9 cellular contexts compared by ENCODE assay signal in the genomic region with DNA sequence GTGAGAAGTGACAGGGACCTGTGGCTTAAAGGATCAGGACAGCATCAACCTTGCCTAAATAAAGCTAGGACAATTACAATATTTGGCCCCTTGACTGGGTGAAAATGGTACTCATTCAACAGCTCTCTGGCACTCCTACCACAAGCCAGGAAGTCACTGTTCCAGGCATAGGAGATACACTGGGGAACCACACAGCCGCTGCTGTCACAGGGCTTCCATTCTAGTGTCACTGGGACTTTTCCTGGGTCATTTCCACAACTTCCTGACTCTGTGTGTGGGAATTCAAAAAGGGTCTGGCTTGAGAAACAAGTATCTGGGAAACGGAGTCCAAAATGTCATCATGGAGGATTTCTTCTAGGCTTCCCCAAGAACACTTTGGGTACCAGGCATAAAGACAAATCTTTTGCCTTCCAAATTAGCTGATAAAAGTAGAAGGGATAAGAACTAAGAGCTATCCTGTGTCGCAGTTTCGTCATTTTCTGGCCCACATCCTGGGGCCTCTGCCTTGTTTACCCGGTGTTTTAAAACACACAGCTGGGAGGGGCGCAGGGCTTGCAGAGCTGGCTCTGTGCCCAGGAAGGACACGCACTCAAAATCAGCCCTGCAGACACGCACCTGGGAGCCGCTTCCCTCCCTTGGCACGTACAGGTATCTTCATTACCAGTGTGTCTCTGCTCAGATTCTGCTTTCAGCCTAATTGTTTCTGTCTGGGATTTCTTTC. TPM values are rescaled to one million over a fixed set of nuclear protein-coding genes. Genes with fewer than 3 reads are reported as not detected.
A peak's percentile ranks its signal among the peaks of the same experiment; 100 is the strongest.
DNase-seq lines count a peak whose midpoint lies in the region; ATAC-seq and TF ChIP-seq lines count a peak whose summit lies in the region.
"Had no signal": no experiment of that assay in that cellular context is flagged by ENCODE, and none has a peak within 500 bp of the region (broad histone marks: within the 10 kb centered on the region; RNA-seq: fewer than 3 reads in every experiment).

No MANE protein-coding gene starts in this region.

- H3K27me3 ChIP-seq in hepatocyte (no peaks in the 10 kb centered on the region), spleen (replicated peaks in 1 of 7) (no peaks in the 10 kb centered on the region)

- TF ChIP-seq CTCF in hepatocyte (IDR thresholded peaks at IDR 0.05; ENCODE audit: poor library complexity): no peak
- no peak for TF ChIP-seq CTCF in spleen (IDR thresholded peaks at IDR 0.05 in 8 of 11, conservative IDR thresholded peaks at IDR 0.05 in 3 of 11)

- no peaks in the 10 kb centered on the region for H4K20me1 ChIP-seq in hepatocyte (ENCODE audit: insufficient read depth, poor library complexity, severe bottlenecking)

- DNase-seq in DMS153 treated with DMSO at 0.1 percent for 48 hours (lab: John Stamatoyannopoulos, UW; ENCODE audit: unreplicated experiment): peak; percentile 96
- peak; percentile 81 for DNase-seq in NCI-H2107 treated with DMSO at 0.1 percent for 48 hours (lab: John Stamatoyannopoulos, UW; ENCODE audit: unreplicated experiment)
- DNase-seq in activated CD8-positive, alpha-beta memory T cell treated with anti-CD3 and anti-CD28 coated beads, Interleukin-2, amount 50 U/mL, for 1 hour (ENCODE audit: extremely low read depth): peak; percentile 16
- peak; percentile 89 for DNase-seq in hepatocyte (ENCODE audit: low spot score)
- DNase-seq in stimulated activated naive CD8-positive, alpha-beta T cell treated with anti-CD3 and anti-CD28 coated beads, Interleukin-15, Interleukin-2, amounts not matched to agents 100 U/mL and 50 U/mL, for 24 hours: peak; percentile 27
- no peak for DNase-seq in posterior cingulate gyrus
- no peak for DNase-seq in retina
- no peak for DNase-seq in spleen

- peak overlapping the region; percentile 88 for H3K27ac ChIP-seq in hepatocyte
- H3K27ac ChIP-seq in spleen: peak overlapping the region in 4 of 8 donors; percentile 17 to 61 (median 40)

- peak overlapping the region; percentile 41 for H3K4me2 ChIP-seq in hepatocyte

- H3K4me1 ChIP-seq in hepatocyte (ENCODE audit: insufficient read depth): peaks cover 12% of the 10 kb centered on the region
- H3K4me1 ChIP-seq in spleen: peaks cover 0 to 13% (median 3%) of the 10 kb centered on the region in 6 donors

- H3K9me3 ChIP-seq in hepatocyte (ENCODE audit: low read depth): no peaks in the 10 kb centered on the region
- H3K9me3 ChIP-seq in spleen: no peaks in the 10 kb centered on the region

- no peak overlapping the region for H2AFZ ChIP-seq in hepatocyte

- no peaks in the 10 kb centered on the region for H3K9me2 ChIP-seq in hepatocyte (replicated peaks; ENCODE audit: insufficient read depth)

- no peaks in the 10 kb centered on the region for H3K79me2 ChIP-seq in hepatocyte

- intact Hi-C loops in posterior cingulate gyrus (cut with DNase I) (no loop called here), spleen (cut with DNase I; ENCODE audit: low total_unique reads) (no loop called here)

- H3K4me3 ChIP-seq in hepatocyte (no peak overlapping the region), spleen (no peak overlapping the region)

- TF ChIP-seq POLR2A in spleen (IDR thresholded peaks at IDR 0.05): no peak

- ATAC-seq in stimulated activated naive CD8-positive, alpha-beta T cell treated with anti-CD3 and anti-CD28 coated beads, Interleukin-15, Interleukin-2, amounts not matched to agents 100 U/mL and 50 U/mL, for 24 hours: no peak

- 23% methylated on average over 10 of the region's 10 CpGs for WGBS in hepatocyte (ENCODE audit: low lambda C conversion rate, missing lambda C conversion rate)
- WGBS in spleen, 5 donors: 22 to 35% (median 28%) methylated on average over 10 of the region's 10 CpGs

- no peaks in the 10 kb centered on the region for H3K36me3 ChIP-seq in hepatocyte (replicated peaks; ENCODE audit: insufficient read depth, low read depth)
- H3K36me3 ChIP-seq in spleen: peaks cover 0 to 10% (median under 1%) of the 10 kb centered on the region in 6 donors

RNA-seq across cellular contexts. Expression of a gene that starts 38.0 kb away (rescaled TPM):
- total RNA-seq in hepatocyte (114 and 129 TPM in 2 replicates), spleen (1 to 10 TPM in 3 of 7 donors, under 1 TPM in 4; 0.39 to 5.1 (median 0.94) TPM)
- polyA plus RNA-seq in hepatocyte (71.0 and 97.2 TPM in 2 replicates), spleen (under 1 TPM; 0.05 to 0.22 (median 0.11) TPM)
- total RNA-seq: astrocyte had no signal

RNA-seq across cellular contexts. Expression of a gene that starts 41.7 kb away (rescaled TPM):
- total RNA-seq in hepatocyte: 19.3 and 27.3 TPM in 2 replicates
- polyA plus RNA-seq in hepatocyte: 12.8 and 21.0 TPM in 2 replicates
- 10 to 100 TPM; 25.8 to 53.2 (median 28.6) TPM for total RNA-seq in spleen
- polyA plus RNA-seq in spleen: 1 to 10 TPM; 5.3 to 9.5 (median 7.4) TPM

Comparison
In these comparisons a context has a peak if more than half of its experiments do, and no peak if none do; other contexts are left out.
1. DNase-seq: peak in DMS153 treated with DMSO at 0.1 percent for 48 hours (single experiment), NCI-H2107 treated with DMSO at 0.1 percent for 48 hours (single experiment), activated CD8-positive, alpha-beta memory T cell treated with anti-CD3 and anti-CD28 coated beads, Interleukin-2, amount 50 U/mL, for 1 hour (single experiment), hepatocyte (single experiment) and stimulated activated naive CD8-positive, alpha-beta T cell treated with anti-CD3 and anti-CD28 coated beads, Interleukin-15, Interleukin-2, amounts not matched to agents 100 U/mL and 50 U/mL, for 24 hours (single experiment); none in posterior cingulate gyrus (0 of 10), retina (single experiment) and spleen (single experiment).
2. RNA of a gene that starts 38.0 kb away (total RNA-seq): 114 to 129 TPM in hepatocyte; 0.39 to 5.1 TPM in spleen; every median in the first group is over 10 times any median in the second.